16 cellular contexts compared by ENCODE assay signal in the genomic region with DNA sequence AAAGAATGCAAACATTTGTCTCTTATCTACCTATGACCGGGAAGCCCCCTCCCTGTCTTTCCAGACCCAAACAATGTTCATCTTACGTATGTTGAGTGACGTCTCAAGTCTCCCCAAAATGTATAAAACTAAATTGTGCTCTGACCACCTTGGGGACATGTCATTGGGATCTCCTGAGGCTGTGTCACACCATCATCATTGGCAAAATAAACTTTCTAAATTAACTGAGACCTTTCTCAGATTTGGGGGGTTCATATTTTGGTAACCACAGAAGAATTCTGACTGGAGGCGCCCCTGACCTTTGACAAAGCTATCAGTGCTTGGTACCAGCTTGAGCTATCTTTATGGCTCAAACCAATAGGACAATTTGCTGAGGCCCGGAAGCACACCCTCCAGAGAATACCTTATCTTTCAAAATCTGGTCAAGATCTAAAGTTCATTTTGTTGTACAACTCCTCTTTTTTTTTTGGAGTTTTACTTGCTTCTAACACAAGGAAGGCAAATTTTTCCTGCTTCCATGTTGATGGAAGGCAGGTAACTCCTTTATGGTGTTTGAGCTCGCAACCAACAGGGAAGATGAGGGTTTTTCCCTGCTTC. TPM values are rescaled to one million over a fixed set of nuclear protein-coding genes. Genes with fewer than 3 reads are reported as not detected.
A peak's percentile ranks its signal among the peaks of the same experiment; 100 is the strongest.
DNase-seq lines count a peak whose midpoint lies in the region; ATAC-seq and TF ChIP-seq lines count a peak whose summit lies in the region.
"Had no signal": no experiment of that assay in that cellular context is flagged by ENCODE, and none has a peak within 500 bp of the region (broad histone marks: within the 10 kb centered on the region; RNA-seq: fewer than 3 reads in every experiment).

No MANE protein-coding gene starts in this region.

- no TSS peak for BruUV-seq in Caco-2 (replicated peaks; lab: Mats Ljungman, UMichigan)

- H3K36me3 ChIP-seq in Caco-2 (ENCODE audit: control insufficient read depth, insufficient read depth, low read length) (peaks cover 1% of the 10 kb centered on the region), HUES64 (ENCODE audit: insufficient read depth, low read length) (no peaks in the 10 kb centered on the region), hepatocyte (replicated peaks; ENCODE audit: insufficient read depth, low read depth) (no peaks in the 10 kb centered on the region), right lobe of liver (peaks cover 0 to 5% (median 0%) of the 10 kb centered on the region in 4 donors)
- H3K36me3 ChIP-seq in CD8-positive, alpha-beta T cell (ENCODE audit: insufficient read depth, low read length): no peaks in the 10 kb centered on the region

- H3K4me3 ChIP-seq in Caco-2 (ENCODE audit: low read depth, low read length) (peak overlapping the region; percentile 40), HUES64 (ENCODE audit: low read length) (no peak overlapping the region), hepatocyte (no peak overlapping the region), right lobe of liver (peak overlapping the region; percentile 33 to 62 (median 51))
- no peak overlapping the region for H3K4me3 ChIP-seq in CD8-positive, alpha-beta T cell (ENCODE audit: low read depth, low read length)
- H3K4me3 ChIP-seq: GM12878 had no signal

- H3K9me2 ChIP-seq in hepatocyte (replicated peaks; ENCODE audit: insufficient read depth): no peaks in the 10 kb centered on the region

- peaks cover 17% of the 10 kb centered on the region for H3K9me3 Mint-ChIP-seq in Caco-2 (ENCODE audit: unreplicated experiment)
- peaks cover 11% of the 10 kb centered on the region for H3K9me3 Mint-ChIP-seq in CD8-positive, alpha-beta T cell
- H3K9me3 Mint-ChIP-seq in mesothelial cell of epicardium: peaks cover 15% of the 10 kb centered on the region

- no peaks in the 10 kb centered on the region for H4K20me1 ChIP-seq in hepatocyte (ENCODE audit: insufficient read depth, poor library complexity, severe bottlenecking)

- CTCF ChIA-PET in Caco-2 (lab: Charles Lee): interaction anchor here (1.1 to 1.2 kb wide), 2 partner anchors 12 to 134 kb away, joined by 3 to 5 read pairs; a partner anchor contains a TSS
- CTCF ChIA-PET in CD8-positive, alpha-beta T cell (lab: Charles Lee): interaction anchor here (1.4 kb wide), 1 partner anchor 8 kb away, joined by 8 read pairs; no protein-coding TSS in a partner anchor

- H3K27me3 Mint-ChIP-seq in Caco-2 (ENCODE audit: insufficient read depth, unreplicated experiment): no peaks in the 10 kb centered on the region
- no peaks in the 10 kb centered on the region for H3K27me3 Mint-ChIP-seq in CD8-positive, alpha-beta T cell (ENCODE audit: low read depth)
- H3K27me3 Mint-ChIP-seq in mesothelial cell of epicardium (ENCODE audit: low read depth): no peaks in the 10 kb centered on the region

- H3K27ac Mint-ChIP-seq in Caco-2 (ENCODE audit: unreplicated experiment) (peak overlapping the region; percentile 67), mesothelial cell of epicardium (no peak overlapping the region)
- no peak overlapping the region for H3K27ac Mint-ChIP-seq in CD8-positive, alpha-beta T cell
- H3K27ac Mint-ChIP-seq: CD14-positive monocyte; CD8-positive, alpha-beta memory T cell had no signal

- DNase-seq in Caco-2: peak; percentile 42 to 74
- DNase-seq in hepatocyte (ENCODE audit: low spot score): no peak
- DNase-seq in right lobe of liver: peak in 1 of 3 donors; percentile 14
- DNase-seq in CD8-positive, alpha-beta T cell: no peak
- DNase-seq in mesothelial cell of epicardium (ENCODE audit: low spot score in 2 of 2, unreplicated experiment in 2 of 2): no peak
- DNase-seq in NCI-H524 treated with DMSO at 0.1 percent for 48 hours (lab: John Stamatoyannopoulos, UW): no peak
- DNase-seq: CD8-positive, alpha-beta memory T cell had no signal

- H3K4me1 ChIP-seq in Caco-2 (peaks cover 37% of the 10 kb centered on the region), HUES64 (ENCODE audit: insufficient read depth, low read length) (peaks cover 33% of the 10 kb centered on the region), hepatocyte (ENCODE audit: insufficient read depth) (no peaks in the 10 kb centered on the region), right lobe of liver (peaks cover 0 to 24% (median 0%) of the 10 kb centered on the region in 4 donors)
- no peaks in the 10 kb centered on the region for H3K4me1 ChIP-seq in CD8-positive, alpha-beta T cell (ENCODE audit: insufficient read depth, low read length)

- H3K9me3 ChIP-seq in Caco-2 (peaks cover 26% of the 10 kb centered on the region), HUES64 (ENCODE audit: insufficient read depth, low read depth, low read length) (peaks cover 20% of the 10 kb centered on the region), hepatocyte (ENCODE audit: low read depth) (no peaks in the 10 kb centered on the region), right lobe of liver (peaks cover 0 to 4% (median 0%) of the 10 kb centered on the region in 4 donors)
- H3K9me3 ChIP-seq in CD8-positive, alpha-beta T cell (ENCODE audit: low read length): no peaks in the 10 kb centered on the region

- no peak for TF ChIP-seq POLR2A in right lobe of liver (IDR thresholded peaks at IDR 0.05)

- intact Hi-C loops in Caco-2 (cut with micrococcal nuclease; ENCODE audit: unreplicated experiment) (no loop called here), right lobe of liver (cut with DNase I) (loop anchor here in 1 of 2 donors (10.0 kb wide), 1 partner anchor 124 kb away; a partner anchor contains a TSS)
- intact Hi-C loops in CD8-positive, alpha-beta T cell (cut with DNase I, micrococcal nuclease): no loop called here

- ATAC-seq in right lobe of liver: peak in 1 of 4 donors; percentile 28
- no peak for ATAC-seq in CD8-positive, alpha-beta T cell
- no peak for ATAC-seq in HG02642 (IDR thresholded peaks at IDR 0.05; ENCODE audit: poor library complexity, unreplicated experiment)
- ATAC-seq: GM12878, HCT116 had no signal

- H2AFZ ChIP-seq in hepatocyte: peak overlapping the region; percentile 1

- H3K4me3 Mint-ChIP-seq in Caco-2 (ENCODE audit: unreplicated experiment) (peak overlapping the region; percentile 66), mesothelial cell of epicardium (no peak overlapping the region)
- no peak overlapping the region for H3K4me3 Mint-ChIP-seq in CD8-positive, alpha-beta T cell
- H3K4me3 Mint-ChIP-seq: CD14-positive monocyte; CD8-positive, alpha-beta memory T cell had no signal

- peaks cover 8% of the 10 kb centered on the region for H3K79me2 ChIP-seq in hepatocyte

- POLR2A ChIA-PET in Caco-2 (lab: Charles Lee): interaction anchor here (0.7 to 1.0 kb wide), 2 partner anchors 134 to 186 kb away, joined by 5 to 6 read pairs; a partner anchor contains a TSS
- POLR2A ChIA-PET in CD8-positive, alpha-beta T cell (lab: Charles Lee): no interaction called here

- H3K27ac ChIP-seq in HUES64 (ENCODE audit: low read depth, low read length): peak overlapping the region; percentile 66; the same call in 1 of the 2 replicates
- H3K27ac ChIP-seq in hepatocyte: peak overlapping the region; percentile 45
- H3K27ac ChIP-seq in right lobe of liver: peak overlapping the region; percentile 48 to 90 (median 81)
- H3K27ac ChIP-seq in CD8-positive, alpha-beta T cell (ENCODE audit: low read depth, low read length): no peak overlapping the region
- H3K27ac ChIP-seq: 22Rv1, HL-60 had no signal

- peak overlapping the region; percentile 60 for H3K4me2 ChIP-seq in hepatocyte

- H3K27me3 ChIP-seq in Caco-2 (replicated peaks; ENCODE audit: control insufficient read depth, insufficient read depth, low read length) (no peaks in the 10 kb centered on the region), HUES64 (ENCODE audit: insufficient read depth, low read length) (no peaks in the 10 kb centered on the region), hepatocyte (no peaks in the 10 kb centered on the region), right lobe of liver (no peaks in the 10 kb centered on the region)
- H3K27me3 ChIP-seq in CD8-positive, alpha-beta T cell (ENCODE audit: insufficient read depth, low read length): no peaks in the 10 kb centered on the region

- TF ChIP-seq CTCF in Caco-2 (IDR thresholded peaks at IDR 0.05; ENCODE audit: insufficient read depth in 1 of 2, low read depth in 1 of 2, low read length in 1 of 2, severe bottlenecking in 1 of 2, unreplicated experiment in 1 of 2): no peak
- no peak for TF ChIP-seq CTCF in hepatocyte (IDR thresholded peaks at IDR 0.05; ENCODE audit: poor library complexity)
- no peak for TF ChIP-seq CTCF in right lobe of liver (IDR thresholded peaks at IDR 0.05)
- TF ChIP-seq CTCF in CD8-positive, alpha-beta T cell (IDR thresholded peaks at IDR 0.05): no peak
- TF ChIP-seq CTCF in mesothelial cell of epicardium (IDR thresholded peaks at IDR 0.05; ENCODE audit: unreplicated experiment): no peak

- no peak overlapping the region for H3K9ac ChIP-seq in HUES64 (ENCODE audit: low read depth, low read length)

- H3K4me1 Mint-ChIP-seq in Caco-2 (ENCODE audit: low read depth, unreplicated experiment) (peaks cover 25% of the 10 kb centered on the region), mesothelial cell of epicardium (no peaks in the 10 kb centered on the region)
- H3K4me1 Mint-ChIP-seq in CD8-positive, alpha-beta T cell (ENCODE audit: low read depth): no peaks in the 10 kb centered on the region
- H3K4me1 Mint-ChIP-seq: CD8-positive, alpha-beta memory T cell had no signal

- H3K36me3 Mint-ChIP-seq in Caco-2 (ENCODE audit: insufficient read depth, unreplicated experiment) (peaks cover 27% of the 10 kb centered on the region), mesothelial cell of epicardium (no peaks in the 10 kb centered on the region)
- H3K36me3 Mint-ChIP-seq in CD8-positive, alpha-beta T cell: peaks cover 2% of the 10 kb centered on the region
- H3K36me3 Mint-ChIP-seq: CD14-positive monocyte; CD8-positive, alpha-beta memory T cell had no signal

- 57% methylated on average over 6 of the region's 6 CpGs for WGBS in HUES64
- 59% methylated on average over 6 of the region's 6 CpGs for WGBS in hepatocyte (ENCODE audit: low lambda C conversion rate, missing lambda C conversion rate)
- 47% methylated on average over 6 of the region's 6 CpGs for WGBS in right lobe of liver (ENCODE audit: insufficient coverage, low coverage, low lambda C conversion rate, missing lambda C conversion rate)

RNA-seq across cellular contexts. Expression of a gene that starts 2.5 kb away (rescaled TPM):
- 4.1 and 4.5 TPM in 2 replicates for total RNA-seq in Caco-2 (2022)
- 2.1 TPM for polyA plus RNA-seq in HUES64 (2013, experiment 1 of 2)
- 4.1 TPM for polyA plus RNA-seq in HUES64 (2013, experiment 2 of 2)
- 12.7 and 13.9 TPM in 2 replicates for total RNA-seq in hepatocyte
- 10.8 and 21.9 TPM in 2 replicates for polyA plus RNA-seq in hepatocyte
- 10 to 100 TPM; 62.9 to 98.5 (median 90.2) TPM for total RNA-seq in right lobe of liver
- total RNA-seq in CD8-positive, alpha-beta T cell: not detected
- total RNA-seq in mesothelial cell of epicardium: 0.65 to 0.86 TPM (median 0.66 TPM) in 3 replicates
- total RNA-seq: A673; CD8-positive, alpha-beta memory T cell; Daoy had no signal

RNA-seq across cellular contexts. Expression of a gene that starts 29.3 kb away (rescaled TPM):
- total RNA-seq in Caco-2 (2022) (11.4 and 14.2 TPM in 2 replicates), hepatocyte (14.4 and 18.0 TPM in 2 replicates), right lobe of liver (10 to 100 TPM in 3 of 6 experiments, 1 to 10 TPM in 3; 3.7 to 18.6 (median 9.3) TPM), mesothelial cell of epicardium (21.8 to 22.3 TPM (median 21.8 TPM) in 3 replicates)
- 10.2 TPM for polyA plus RNA-seq in HUES64 (2013, experiment 1 of 2)
- polyA plus RNA-seq in HUES64 (2013, experiment 2 of 2): 13.8 TPM
- polyA plus RNA-seq in hepatocyte: 5.0 and 9.4 TPM in 2 replicates
- 10 to 100 TPM; 11.9 to 12.9 TPM for total RNA-seq in CD8-positive, alpha-beta T cell

Comparison
In these comparisons a context has a peak if more than half of its experiments do, and no peak if none do; other contexts are left out.
1. DNase-seq: peak in Caco-2 (2 of 2); none in hepatocyte (single experiment), CD8-positive, alpha-beta T cell (0 of 7), mesothelial cell of epicardium (0 of 2) and NCI-H524 treated with DMSO at 0.1 percent for 48 hours (single experiment).
2. H3K4me3 ChIP-seq: peak in Caco-2 (single experiment) and right lobe of liver (3 of 3); none in HUES64 (single experiment), hepatocyte (single experiment) and CD8-positive, alpha-beta T cell (single experiment).